Comparison of ENCODE assay signal across 8 cellular contexts in the genomic region with DNA sequence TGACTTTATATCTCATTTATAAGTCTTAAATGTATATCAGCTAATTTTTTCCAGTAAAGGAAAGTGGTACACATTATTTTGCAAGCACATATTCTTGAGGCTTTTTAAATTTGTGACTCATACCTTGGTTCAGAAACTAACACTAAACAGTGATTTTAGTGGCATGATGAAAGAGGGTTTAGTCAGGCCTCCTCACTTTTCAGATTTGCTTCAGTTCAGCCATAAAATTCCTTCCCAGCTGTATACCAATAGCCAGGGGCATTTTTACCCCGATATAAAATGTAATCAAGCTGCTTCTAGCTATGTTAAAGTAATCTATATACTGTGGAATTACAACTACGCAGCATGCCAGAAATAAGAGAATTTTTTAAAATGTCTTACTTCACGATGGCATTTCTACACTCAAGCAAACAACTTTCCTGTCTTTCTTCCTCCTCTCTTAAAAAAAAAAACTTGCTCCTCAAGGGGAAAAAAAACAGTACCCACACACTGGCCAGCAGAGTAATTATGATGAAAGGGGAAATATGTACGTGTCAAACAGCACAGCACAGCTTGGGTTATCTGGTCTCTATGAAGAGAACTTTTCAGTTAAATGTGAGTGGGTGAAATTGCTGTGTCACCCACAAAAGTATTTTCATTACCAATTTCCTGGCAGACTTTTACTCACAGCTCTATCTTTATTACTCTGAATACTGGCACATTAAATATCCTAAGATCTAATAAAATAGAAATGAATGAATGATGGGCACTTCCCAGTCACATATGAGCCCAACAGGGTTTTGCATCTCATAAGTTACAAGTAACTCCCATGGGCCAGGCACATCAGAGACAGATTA.
A peak's percentile ranks its signal among the peaks of the same experiment; 100 is the strongest.
DNase-seq lines count a peak whose midpoint lies in the region; ATAC-seq lines count a peak whose summit lies in the region.
"Had no signal": no experiment of that assay in that cellular context is flagged by ENCODE, and none has a peak within 500 bp of the region (broad histone marks: within the 10 kb centered on the region; RNA-seq: fewer than 3 reads in every experiment).

No MANE protein-coding gene starts in this region.

- no peaks in the 10 kb centered on the region for H3K36me3 ChIP-seq in skeletal muscle tissue (ENCODE audit: control insufficient read depth in 3 of 3, insufficient read depth in 3 of 3, low read length in 3 of 3)
- H3K36me3 ChIP-seq in CD4-positive, alpha-beta memory T cell (ENCODE audit: insufficient read depth, low read length), result no peaks in the 10 kb centered on the region
- H3K36me3 ChIP-seq: transverse colon had no signal

- CTCF ChIA-PET in CD4-positive, alpha-beta memory T cell (lab: Charles Lee; ENCODE audit: partially characterized antibody), result no interaction called here

- no peaks in the 10 kb centered on the region for H3K9me3 ChIP-seq in skeletal muscle tissue (ENCODE audit: control insufficient read depth in 3 of 3, low read length in 3 of 3)
- H3K9me3 ChIP-seq in CD4-positive, alpha-beta memory T cell (ENCODE audit: control insufficient read depth in 1 of 2, low read length in 2 of 2), result no peaks in the 10 kb centered on the region
- H3K9me3 ChIP-seq: transverse colon had no signal

- intact Hi-C loops in CD4-positive, alpha-beta memory T cell (cut with micrococcal nuclease), result no loop called here

- peak overlapping the region; percentile 28 for H3K27ac ChIP-seq in skeletal muscle tissue (ENCODE audit: low read depth, low read length)
- no peak overlapping the region for H3K27ac ChIP-seq in CD4-positive, alpha-beta memory T cell (ENCODE audit: low read depth, low read length)

- H3K9ac ChIP-seq in skeletal muscle tissue (ENCODE audit: low read depth in 1 of 3, low read length in 3 of 3), result no peak overlapping the region

- H3K27me3 ChIP-seq in skeletal muscle tissue (ENCODE audit: control insufficient read depth in 3 of 3, insufficient read depth in 3 of 3, low read length in 3 of 3), result no peaks in the 10 kb centered on the region
- H3K27me3 ChIP-seq in CD4-positive, alpha-beta memory T cell (ENCODE audit: insufficient read depth, low read length), result no peaks in the 10 kb centered on the region
- H3K27me3 ChIP-seq: transverse colon had no signal

- DNase-seq in astrocyte of the hippocampus (ENCODE audit: low read depth, low spot score), result peak; percentile 67
- DNase-seq in stimulated activated CD4-positive, alpha-beta T cell treated with anti-CD3 and anti-CD28 coated beads, Interleukin-15, amount 100 ng/mL, for 24 hours, result no peak
- DNase-seq in CD4-positive, alpha-beta memory T cell, result no peak
- no peak for DNase-seq in activated CD8-positive, alpha-beta memory T cell treated with anti-CD3 and anti-CD28 coated beads for 24 hours
- DNase-seq: transverse colon had no signal

- no peaks in the 10 kb centered on the region for H3K4me1 Mint-ChIP-seq in CD4-positive, alpha-beta memory T cell

- peaks cover 0 to 2% (median 0%) of the 10 kb centered on the region in 8 donors for H3K9me3 Mint-ChIP-seq in CD4-positive, alpha-beta memory T cell

- H3K4me3 ChIP-seq in skeletal muscle tissue (ENCODE audit: low read length in 3 of 3), result no peak overlapping the region
- H3K4me3 ChIP-seq in CD4-positive, alpha-beta memory T cell (ENCODE audit: low read length in 2 of 2), result no peak overlapping the region
- H3K4me3 ChIP-seq: transverse colon had no signal

- peaks cover 0 to 2% of the 10 kb centered on the region in 2 donors for H3K27me3 Mint-ChIP-seq in CD4-positive, alpha-beta memory T cell

- H3K4me3 Mint-ChIP-seq in CD4-positive, alpha-beta memory T cell, result no peak overlapping the region

- H3K4me1 ChIP-seq in skeletal muscle tissue (ENCODE audit: control insufficient read depth in 3 of 3, insufficient read depth in 3 of 3, low read length in 3 of 3), result no peaks in the 10 kb centered on the region
- no peaks in the 10 kb centered on the region for H3K4me1 ChIP-seq in CD4-positive, alpha-beta memory T cell (ENCODE audit: insufficient read depth, low read length)
- H3K4me1 ChIP-seq: transverse colon had no signal

- POLR2A ChIA-PET in CD4-positive, alpha-beta memory T cell (lab: Charles Lee; ENCODE audit: partially characterized antibody), result no interaction called here

- ATAC-seq in GM19328 (IDR thresholded peaks at IDR 0.05; ENCODE audit: unreplicated experiment) (peak; percentile 57), HG03196 (IDR thresholded peaks at IDR 0.05; ENCODE audit: unreplicated experiment) (peak; percentile 69)

- H3K27ac Mint-ChIP-seq in CD4-positive, alpha-beta memory T cell, result no peak overlapping the region

- no peaks in the 10 kb centered on the region for H3K36me3 Mint-ChIP-seq in CD4-positive, alpha-beta memory T cell
